ENCODE assay signal across 8 cellular contexts in the genomic region with DNA sequence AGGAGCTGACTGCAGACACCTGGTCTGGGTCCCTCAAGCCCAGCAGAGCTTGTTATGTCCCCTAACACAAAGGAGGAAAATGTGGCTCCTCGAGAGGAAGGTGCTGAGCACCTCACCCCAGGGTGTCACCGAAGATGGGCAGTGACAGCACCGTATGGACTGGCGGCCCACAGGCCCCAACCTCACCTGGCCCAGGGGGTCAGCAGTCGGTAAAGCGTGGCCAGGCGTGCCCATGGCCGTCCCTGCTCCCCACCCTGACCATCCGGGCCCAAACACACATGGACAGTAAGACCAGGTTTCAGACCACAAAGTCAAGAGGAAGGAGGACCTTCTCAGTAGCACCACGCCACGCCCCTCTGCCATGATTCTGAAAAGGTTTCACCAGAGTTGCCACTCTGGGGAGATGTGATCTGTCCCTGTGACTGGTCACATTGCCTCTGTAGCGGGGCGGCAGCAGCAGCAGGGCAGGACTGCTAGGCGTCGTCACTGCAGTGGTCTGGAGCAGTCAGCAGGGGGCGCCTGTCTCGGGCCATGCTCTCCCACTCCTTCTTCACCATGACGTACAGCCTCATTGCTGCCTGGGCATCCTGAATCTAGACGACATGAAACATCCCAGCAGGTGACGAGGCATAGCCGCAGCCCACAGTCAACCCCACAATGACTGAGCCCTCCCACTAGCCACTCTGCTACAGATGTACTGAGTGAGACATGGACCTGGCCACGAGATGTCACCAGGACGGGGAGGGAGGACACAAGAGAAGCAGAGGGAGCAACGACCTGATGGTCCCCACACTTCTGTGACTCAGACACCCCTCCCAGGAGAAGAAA. TPM values are rescaled to one million over a fixed set of nuclear protein-coding genes. Genes with fewer than 3 reads are reported as not detected.
DNase-seq lines count a peak whose midpoint lies in the region; ATAC-seq and TF ChIP-seq lines count a peak whose summit lies in the region.

No MANE protein-coding gene starts in this region.

- POLR2A ChIA-PET in BJ (lab: Charles Lee): no interaction called here

- H3K4me1 ChIP-seq in right cardiac atrium (ENCODE audit: control insufficient read depth, insufficient read depth, low read length) (no peaks in the 10 kb centered on the region), sigmoid colon (no peaks in the 10 kb centered on the region)

- TF ChIP-seq POLR2A in sigmoid colon (IDR thresholded peaks at IDR 0.05): no peak

- intact Hi-C loops in right cardiac atrium (cut with DNase I): loop anchor here in 2 of 4 donors (2.0 to 5.0 kb wide), 2 partner anchors 80 to 81 kb away; no protein-coding TSS in a partner anchor
- intact Hi-C loops in sigmoid colon (cut with DNase I): loop anchor here (1.0 kb wide), 1 partner anchor 80 kb away; no protein-coding TSS in a partner anchor

- H3K27ac ChIP-seq in right cardiac atrium (ENCODE audit: low read length): no peak overlapping the region
- no peak overlapping the region for H3K27ac ChIP-seq in sigmoid colon

- 57% methylated on average over 24 of the region's 24 CpGs for WGBS in right cardiac atrium
- 48 to 57% methylated on average over 24 of the region's 24 CpGs for WGBS in sigmoid colon, 2 donors

- DNase-seq in BJ (ENCODE audit: low read depth) (no peak), NCI-H1105 treated with DMSO at 0.1 percent for 48 hours (lab: John Stamatoyannopoulos, UW) (peak; percentile 58), T-helper 9 cell (peak; percentile 77), amygdala (lab: John Stamatoyannopoulos, UW) (peak in 52 of 56 donors; percentile 5 to 80 (median 48)), right cardiac atrium (peak; percentile 71 to 90 (median 87)), sigmoid colon (peak; percentile 85)

- peaks cover 21% of the 10 kb centered on the region for H3K36me3 ChIP-seq in BJ (ENCODE audit: control insufficient read depth, insufficient read depth, low read length)
- peaks cover 12 to 72% (median 43%) of the 10 kb centered on the region in 4 donors for H3K36me3 ChIP-seq in sigmoid colon

- H3K27me3 ChIP-seq in BJ (ENCODE audit: control insufficient read depth, insufficient read depth, low read length) (no peaks in the 10 kb centered on the region), right cardiac atrium (ENCODE audit: control insufficient read depth, insufficient read depth) (no peaks in the 10 kb centered on the region), sigmoid colon (no peaks in the 10 kb centered on the region)

- TF ChIP-seq EP300 in sigmoid colon (IDR thresholded peaks at IDR 0.05): no peak

- H3K4me3 ChIP-seq in BJ (ENCODE audit: low read depth, low read length) (no peak overlapping the region), right cardiac atrium (ENCODE audit: low read length) (no peak overlapping the region), sigmoid colon (no peak overlapping the region)

- H3K9me3 ChIP-seq in right cardiac atrium (ENCODE audit: control insufficient read depth, low read length) (no peaks in the 10 kb centered on the region), sigmoid colon (no peaks in the 10 kb centered on the region)

- CTCF ChIA-PET in BJ (lab: Yijun Ruan, JAX): interaction anchor here (0.7 to 2.4 kb wide), 7 partner anchors 9 to 79 kb away, joined by 3 to 13 read pairs (median 3); a partner anchor contains a TSS

- ATAC-seq in GM21515 (IDR thresholded peaks at IDR 0.05; ENCODE audit: unreplicated experiment) (peak; percentile 65), right cardiac atrium (peak; percentile 71 to 72), GM21737 (IDR thresholded peaks at IDR 0.05; ENCODE audit: unreplicated experiment) (no peak)

- peak; percentile 95 for TF ChIP-seq CTCF in BJ (IDR thresholded peaks at IDR 0.05; ENCODE audit: insufficient read depth, low read depth, low read length)
- TF ChIP-seq CTCF in sigmoid colon (IDR thresholded peaks at IDR 0.05): peak; percentile 82 to 92 (median 89)

RNA-seq across cellular contexts. Expression of a gene that starts 11.1 kb away (rescaled TPM):
- polyA plus RNA-seq in BJ (2011; rRNA removed): 22.7 and 24.0 TPM in 2 replicates
- 9.6 and 11.7 TPM in 2 replicates for polyA minus RNA-seq in BJ (2011; rRNA and poly(A)+ RNA removed)
- total RNA-seq in right cardiac atrium: 10 to 100 TPM; 11.9 to 16.3 (median 15.0) TPM
- polyA plus RNA-seq in right cardiac atrium: 10.5 TPM
- total RNA-seq in sigmoid colon: 10 to 100 TPM; 16.3 to 22.2 (median 18.8) TPM
- polyA plus RNA-seq in sigmoid colon: 10 to 100 TPM; 13.2 to 25.9 (median 16.2) TPM

RNA-seq across cellular contexts. Expression of a gene that starts 15.5 kb away (rescaled TPM):
- polyA plus RNA-seq in BJ (2011; rRNA removed) (1.3 and 2.4 TPM in 2 replicates), right cardiac atrium (4.6 TPM), sigmoid colon (1 to 10 TPM in 1 of 3 donors, under 1 TPM in 2; 0.60 to 3.4 (median 0.69) TPM)
- polyA minus RNA-seq in BJ (2011; rRNA and poly(A)+ RNA removed): 0.57 and 0.62 TPM in 2 replicates
- total RNA-seq in right cardiac atrium (1 to 10 TPM; 2.1 to 4.1 (median 3.5) TPM), sigmoid colon (1 to 10 TPM in 2 of 4 donors, under 1 TPM in 2; 0.71 to 1.9 (median 1.4) TPM)

RNA-seq across cellular contexts. Expression of a gene that starts 30.5 kb away (rescaled TPM):
- polyA plus RNA-seq in BJ (2011; rRNA removed) (0.70 and 1.2 TPM in 2 replicates), right cardiac atrium (1.3 TPM), sigmoid colon (1 to 10 TPM in 2 of 3 donors, under 1 TPM in 1; 0.69 to 1.8 (median 1.2) TPM)
- polyA minus RNA-seq in BJ (2011; rRNA and poly(A)+ RNA removed): 1.3 TPM in 1 of 2 replicates, not detected in the other
- total RNA-seq in right cardiac atrium (1 to 10 TPM in 1 of 4 donors, under 1 TPM in 2, not detected in 1; 0.31 to 1.0 (median 0.37) TPM), sigmoid colon (1 to 10 TPM in 2 of 4 donors, under 1 TPM in 1, not detected in 1; 0.49 to 8.3 (median 2.1) TPM)

RNA-seq across cellular contexts. Expression of a gene that starts 30.8 kb away (rescaled TPM):
- polyA plus RNA-seq in BJ (2011; rRNA removed): 259 and 401 TPM in 2 replicates
- 243 and 281 TPM in 2 replicates for polyA minus RNA-seq in BJ (2011; rRNA and poly(A)+ RNA removed)
- total RNA-seq in right cardiac atrium: 100 to 1,000 TPM in 1 of 4 donors, 10 to 100 TPM in 3; 70.2 to 129 (median 91.5) TPM
- polyA plus RNA-seq in right cardiac atrium: 67.2 TPM
- 10 to 100 TPM; 73.4 to 88.8 (median 84.3) TPM for total RNA-seq in sigmoid colon
- 100 to 1,000 TPM in 1 of 3 donors, 10 to 100 TPM in 2; 17.4 to 190 (median 31.2) TPM for polyA plus RNA-seq in sigmoid colon

RNA-seq across cellular contexts. Expression of a gene that starts 50.3 kb away (rescaled TPM):
- polyA plus RNA-seq in BJ (2011; rRNA removed) (9.0 and 10.0 TPM in 2 replicates), right cardiac atrium (23.4 TPM), sigmoid colon (10 to 100 TPM; 17.4 to 27.1 (median 19.9) TPM)
- 4.8 and 4.9 TPM in 2 replicates for polyA minus RNA-seq in BJ (2011; rRNA and poly(A)+ RNA removed)
- total RNA-seq in right cardiac atrium (10 to 100 TPM; 11.3 to 13.3 (median 12.5) TPM), sigmoid colon (10 to 100 TPM; 10.2 to 32.3 (median 15.2) TPM)
